In the genomic region with DNA sequence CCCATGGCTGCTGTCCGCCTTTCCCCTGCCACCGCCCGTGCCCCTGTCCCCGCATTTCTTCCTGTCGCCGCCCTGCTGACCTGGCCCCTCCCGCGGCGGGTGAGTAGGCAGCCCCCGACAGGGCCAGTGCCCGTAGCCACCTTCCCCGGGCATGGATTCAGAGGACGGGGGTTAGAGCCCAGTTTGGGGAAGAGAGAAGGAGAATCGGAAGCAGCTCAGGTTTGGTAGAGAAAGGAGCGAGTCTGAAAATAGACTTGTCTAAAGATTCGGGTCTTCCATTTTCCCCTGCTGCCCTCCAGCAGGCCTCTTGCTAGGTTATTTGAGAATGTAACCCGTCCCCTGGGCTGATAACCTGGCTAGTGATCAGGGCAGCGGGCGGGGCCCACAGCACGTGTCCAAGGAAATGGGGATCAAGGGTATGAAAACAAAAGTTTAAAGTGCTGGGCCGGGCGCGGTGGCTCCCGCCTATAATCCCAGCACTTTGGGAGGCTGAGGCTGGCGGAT, we compare ENCODE assay signal across 9 cellular contexts. TPM values are rescaled to one million over a fixed set of nuclear protein-coding genes. Genes with fewer than 3 reads are reported as not detected.
A peak's percentile ranks its signal among the peaks of the same experiment; 100 is the strongest.
DNase-seq lines count a peak whose midpoint lies in the region; ATAC-seq and TF ChIP-seq lines count a peak whose summit lies in the region.
"Had no signal": no experiment of that assay in that cellular context is flagged by ENCODE, and none has a peak within 500 bp of the region (broad histone marks: within the 10 kb centered on the region; RNA-seq: fewer than 3 reads in every experiment).

No MANE protein-coding gene starts in this region.

- H3K9me3 ChIP-seq in CD8-positive, alpha-beta memory T cell (ENCODE audit: low read length): no peaks in the 10 kb centered on the region
- H3K9me3 ChIP-seq in HUES48 (ENCODE audit: control insufficient read depth, insufficient read depth, low read length) (no peaks in the 10 kb centered on the region), muscle layer of duodenum (ENCODE audit: control insufficient read depth in 1 of 2, low read length in 2 of 2) (no peaks in the 10 kb centered on the region)

- CTCF ChIA-PET in CD8-positive, alpha-beta memory T cell (lab: Charles Lee): interaction anchor here (1.3 to 14.4 kb wide), 4 partner anchors 22 to 146 kb away, joined by 3 to 289 read pairs (median 15); a partner anchor contains a TSS

- H3K36me3 Mint-ChIP-seq in CD8-positive, alpha-beta memory T cell: no peaks in the 10 kb centered on the region

- peaks cover 8 to 9% of the 10 kb centered on the region in 2 donors for H3K27me3 Mint-ChIP-seq in CD8-positive, alpha-beta memory T cell

- H3K4me3 Mint-ChIP-seq in CD8-positive, alpha-beta memory T cell: peak overlapping the region; percentile 40 to 83 (median 61)

- H3K27ac Mint-ChIP-seq in CD8-positive, alpha-beta memory T cell: no peak overlapping the region

- ATAC-seq in esophagus mucosa: no peak
- ATAC-seq in GM19397 (IDR thresholded peaks at IDR 0.05; ENCODE audit: unreplicated experiment): no peak

- no peak overlapping the region for H3K9ac ChIP-seq in HUES48 (ENCODE audit: low read depth, low read length)

- H3K9me3 Mint-ChIP-seq in CD8-positive, alpha-beta memory T cell: peaks cover 0 to 2% (median 0%) of the 10 kb centered on the region in 5 donors

- no peaks in the 10 kb centered on the region for H3K36me3 ChIP-seq in CD8-positive, alpha-beta memory T cell (ENCODE audit: insufficient read depth, low read length)
- H3K36me3 ChIP-seq in HUES48 (ENCODE audit: control insufficient read depth, insufficient read depth, low read length) (no peaks in the 10 kb centered on the region; the same call in 1 of the 2 replicates), muscle layer of duodenum (ENCODE audit: control insufficient read depth in 1 of 2, insufficient read depth in 2 of 2, low read length in 2 of 2) (no peaks in the 10 kb centered on the region)

- no peaks in the 10 kb centered on the region for H3K27me3 ChIP-seq in CD8-positive, alpha-beta memory T cell (ENCODE audit: insufficient read depth, low read length, poor library complexity, severe bottlenecking)
- H3K27me3 ChIP-seq in HUES48 (ENCODE audit: control insufficient read depth, insufficient read depth, low read length) (no peaks in the 10 kb centered on the region), muscle layer of duodenum (ENCODE audit: low read depth, low read length) (peaks cover 3% of the 10 kb centered on the region)

- H3K4me1 ChIP-seq in CD8-positive, alpha-beta memory T cell (ENCODE audit: insufficient read depth, low read length): peaks cover 22% of the 10 kb centered on the region
- H3K4me1 ChIP-seq in HUES48 (ENCODE audit: control insufficient read depth, insufficient read depth, low read length): peaks cover 39% of the 10 kb centered on the region
- H3K4me1 ChIP-seq in muscle layer of duodenum (ENCODE audit: control insufficient read depth in 1 of 2, insufficient read depth in 2 of 2, low read length in 2 of 2): peaks cover 5 to 7% of the 10 kb centered on the region in 2 donors

- no peak overlapping the region for H3K4me3 ChIP-seq in CD8-positive, alpha-beta memory T cell (ENCODE audit: low read length)
- H3K4me3 ChIP-seq in HUES48 (ENCODE audit: low read depth, low read length): peak overlapping the region; percentile 56
- H3K4me3 ChIP-seq in astrocyte of the cerebellum (ENCODE audit: low read depth, low read length): peak overlapping the region; percentile 12
- peak overlapping the region; percentile 32 to 48 for H3K4me3 ChIP-seq in muscle layer of duodenum (ENCODE audit: low read depth in 1 of 2, low read length in 2 of 2)

- POLR2A ChIA-PET in CD8-positive, alpha-beta memory T cell (lab: Charles Lee): no interaction called here

- H3K27ac ChIP-seq in CD8-positive, alpha-beta memory T cell (ENCODE audit: low read depth, low read length): peak overlapping the region; percentile 59
- H3K27ac ChIP-seq in HUES48 (ENCODE audit: low read depth, low read length): peak overlapping the region; percentile 71
- H3K27ac ChIP-seq in muscle layer of duodenum (ENCODE audit: low read length): peak overlapping the region; percentile 31

- no peak for TF ChIP-seq CTCF in astrocyte of the cerebellum (IDR thresholded peaks at IDR 0.05; ENCODE audit: low read depth, low read length, missing control alignments)

- DNase-seq in CD8-positive, alpha-beta memory T cell: no peak
- no peak for DNase-seq in astrocyte of the cerebellum (ENCODE audit: low read depth)
- no peak for DNase-seq in putamen (ENCODE audit: low spot score)
- no peak for DNase-seq in NCI-H2081 treated with DMSO at 0.1 percent for 48 hours (lab: John Stamatoyannopoulos, UW)

- peaks cover 24 to 34% (median 28%) of the 10 kb centered on the region in 3 donors for H3K4me1 Mint-ChIP-seq in CD8-positive, alpha-beta memory T cell

- in situ Hi-C loops in astrocyte of the cerebellum (cut with HindIII; ENCODE audit: low sequenced_read_pairs): no loop called here

RNA-seq across cellular contexts. Expression of a gene that starts 7.9 kb away (rescaled TPM):
- total RNA-seq in CD8-positive, alpha-beta memory T cell: not detected
- not detected for polyA plus RNA-seq in CD8-positive, alpha-beta memory T cell
- not detected for total RNA-seq in esophagus mucosa
- total RNA-seq: HT1080 had no signal

RNA-seq across cellular contexts. Expression of a gene that starts 13.2 kb away (rescaled TPM):
- total RNA-seq in CD8-positive, alpha-beta memory T cell: not detected
- polyA plus RNA-seq in CD8-positive, alpha-beta memory T cell: not detected
- not detected for total RNA-seq in esophagus mucosa
- total RNA-seq: HT1080 had no signal

RNA-seq across cellular contexts. Expression of a gene that starts 15.3 kb away (rescaled TPM):
- total RNA-seq in CD8-positive, alpha-beta memory T cell: 1 to 10 TPM; 3.7 to 4.5 TPM
- polyA plus RNA-seq in CD8-positive, alpha-beta memory T cell: 2.1 TPM
- 11.7 TPM for total RNA-seq in esophagus mucosa

RNA-seq across cellular contexts. Expression of a gene that starts 18.9 kb away (rescaled TPM):
- total RNA-seq in CD8-positive, alpha-beta memory T cell: 10 to 100 TPM; 25.6 to 26.3 TPM
- polyA plus RNA-seq in CD8-positive, alpha-beta memory T cell: 23.7 TPM
- 26.6 TPM for total RNA-seq in esophagus mucosa

RNA-seq across cellular contexts. Expression of a gene that starts 19.0 kb away (rescaled TPM):
- 10 to 100 TPM; 56.8 to 59.4 TPM for total RNA-seq in CD8-positive, alpha-beta memory T cell
- polyA plus RNA-seq in CD8-positive, alpha-beta memory T cell: 46.2 TPM
- total RNA-seq in esophagus mucosa: 21.3 TPM
